ENCODE assay signal across 12 cellular contexts in the genomic region with DNA sequence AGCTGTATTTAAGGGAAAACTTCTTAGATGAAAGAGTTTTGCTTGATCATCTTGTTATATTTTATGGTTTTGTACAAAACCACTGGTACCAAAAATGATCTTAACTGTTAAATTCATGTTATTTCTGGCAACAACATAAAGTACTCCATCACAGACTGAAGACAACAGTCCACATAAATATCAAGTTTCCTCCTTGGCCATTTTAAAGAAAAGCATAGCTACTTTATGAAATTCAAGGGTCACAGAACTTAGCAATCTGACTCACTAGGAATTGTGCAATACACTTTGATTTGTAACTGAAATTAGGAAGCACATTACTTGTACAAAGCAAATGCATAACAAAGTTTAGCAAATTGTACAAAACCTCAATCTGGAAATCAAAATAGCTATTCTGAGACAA.
DNase-seq lines count a peak whose midpoint lies in the region; TF ChIP-seq lines count a peak whose summit lies in the region.
"Had no signal": no experiment of that assay in that cellular context is flagged by ENCODE, and none has a peak within 500 bp of the region (broad histone marks: within the 10 kb centered on the region; RNA-seq: fewer than 3 reads in every experiment).

No MANE protein-coding gene starts in this region.

- H3K4me3 Mint-ChIP-seq in immature natural killer cell = no peak overlapping the region

- no peaks in the 10 kb centered on the region for H3K4me1 Mint-ChIP-seq in immature natural killer cell

- no peaks in the 10 kb centered on the region for H3K36me3 Mint-ChIP-seq in immature natural killer cell

- no peak overlapping the region for H3K4me3 ChIP-seq in astrocyte of the cerebellum (ENCODE audit: low read depth, low read length)
- H3K4me3 ChIP-seq: spleen, stomach had no signal

- in situ Hi-C loops in astrocyte of the cerebellum (cut with HindIII; ENCODE audit: low sequenced_read_pairs) (no loop called here), GM13977 (cut with MboI; ENCODE audit: low pct_unique_long_range_greater_than_20kb, low sequenced_read_pairs, unreplicated experiment) (no loop called here)

- H3K27ac Mint-ChIP-seq in immature natural killer cell = no peak overlapping the region

- DNase-seq in SIG-M5 treated with dmso at 0.1 percent for 504 hours (lab: John Stamatoyannopoulos, UW; ENCODE audit: unreplicated experiment) = peak; percentile 52
- no peak for DNase-seq in SIG-M5 (lab: John Stamatoyannopoulos, UW)
- peak; percentile 89 for DNase-seq in astrocyte of the cerebellum (ENCODE audit: low read depth)
- DNase-seq in iris pigment epithelial cell (ENCODE audit: low read depth) = peak; percentile 93
- no peak for DNase-seq in GM13977 (ENCODE audit: low spot score)
- DNase-seq in immature natural killer cell = no peak
- DNase-seq in NCI-H446 (lab: John Stamatoyannopoulos, UW) = no peak
- DNase-seq in HK-2 (ENCODE audit: unreplicated experiment) = no peak
- DNase-seq: activated CD4-positive, alpha-beta T cell treated with anti-CD3 and anti-CD28 coated beads for 1 hour; central memory CD4-positive, alpha-beta T cell; spleen; stomach had no signal

- H3K9me3 Mint-ChIP-seq in immature natural killer cell = no peaks in the 10 kb centered on the region

- TF ChIP-seq CTCF in astrocyte of the cerebellum (IDR thresholded peaks at IDR 0.05; ENCODE audit: low read depth, low read length, missing control alignments) = no peak
- no peak for TF ChIP-seq CTCF in GM13977 (IDR thresholded peaks at IDR 0.05; ENCODE audit: extremely low read depth, insufficient read depth, missing control alignments)

- no peaks in the 10 kb centered on the region for H3K27me3 Mint-ChIP-seq in immature natural killer cell (ENCODE audit: low read depth in 3 of 3)

Comparison
In these comparisons a context has a peak if more than half of its experiments do, and no peak if none do; other contexts are left out.
1. DNase-seq: peak in SIG-M5 treated with dmso at 0.1 percent for 504 hours (single experiment), astrocyte of the cerebellum (single experiment) and iris pigment epithelial cell (single experiment); none in SIG-M5 (single experiment), GM13977 (single experiment), immature natural killer cell (0 of 3), NCI-H446 (0 of 2) and HK-2 (single experiment).